In genomic region chr6:16982827-16983226, GRCh38 we compare ENCODE assay signal across 11 cellular contexts.
DNase-seq lines count a peak whose midpoint lies in the region; ATAC-seq, FAIRE-seq and TF ChIP-seq lines count a peak whose summit lies in the region.
"Had no signal": no experiment of that assay in that cellular context is flagged by ENCODE, and none has a peak within 500 bp of the region (broad histone marks: within the 10 kb centered on the region; RNA-seq: fewer than 3 reads in every experiment).

No MANE protein-coding gene starts in this region.

- no peak for FAIRE-seq in pancreas (lab: Jason Lieb, UNC)

- peak; percentile 62 for ATAC-seq in GM18858 (IDR thresholded peaks at IDR 0.05; ENCODE audit: unreplicated experiment)
- no peak for ATAC-seq in GM21390 (IDR thresholded peaks at IDR 0.05; ENCODE audit: unreplicated experiment)
- no peak for ATAC-seq in pancreas
- ATAC-seq: activated CD4-positive, CD25-positive, alpha-beta regulatory T cell treated with anti-CD3 and anti-CD28 coated beads, Interleukin-2, amount 50 U/mL, for 24 hours had no signal

- H3K4me1 ChIP-seq in pancreas = no peaks in the 10 kb centered on the region

- no peaks in the 10 kb centered on the region for H3K9me3 ChIP-seq in pancreas
- H3K9me3 ChIP-seq: sigmoid colon had no signal

- no peaks in the 10 kb centered on the region for H3K36me3 ChIP-seq in pancreas
- H3K36me3 ChIP-seq: sigmoid colon had no signal

- intact Hi-C loops in pancreas (cut with DNase I) = no loop called here

- peak; percentile 88 for DNase-seq in AG09319 (ENCODE audit: extremely low read depth, low read depth)
- DNase-seq in NCI-H446 (lab: John Stamatoyannopoulos, UW) = peak; percentile 56 to 92
- peak; percentile 72 for DNase-seq in fibroblast of the aortic adventitia (ENCODE audit: low read depth)
- no peak for DNase-seq in activated T-cell treated with anti-CD3 and anti-CD28 coated beads, Interleukin-2, amount 50 U/mL, for 48 hours
- DNase-seq in DMS153 (lab: John Stamatoyannopoulos, UW) = no peak
- no peak for DNase-seq in pancreas
- DNase-seq: NCI-H2171, sigmoid colon had no signal

- H3K27me3 ChIP-seq in pancreas = no peaks in the 10 kb centered on the region
- H3K27me3 ChIP-seq: sigmoid colon had no signal

- WGBS in pancreas, 2 donors = 69 to 80% methylated on average over 3 of the region's 3 CpGs

- no peak overlapping the region for H3K4me3 ChIP-seq in fibroblast of the aortic adventitia (ENCODE audit: low read depth, low read length)
- H3K4me3 ChIP-seq in pancreas = no peak overlapping the region
- H3K4me3 ChIP-seq: sigmoid colon had no signal

- H3K27ac ChIP-seq in pancreas = no peak overlapping the region
- H3K27ac ChIP-seq: sigmoid colon had no signal

- TF ChIP-seq CTCF in AG09319 (IDR thresholded peaks at IDR 0.05; ENCODE audit: low read depth, low read length) = no peak
- no peak for TF ChIP-seq CTCF in fibroblast of the aortic adventitia (IDR thresholded peaks at IDR 0.05; ENCODE audit: insufficient read depth, low read length)
- no peak for TF ChIP-seq CTCF in pancreas (IDR thresholded peaks at IDR 0.05)

Comparison
In these comparisons a context has a peak if more than half of its experiments do, and no peak if none do; other contexts are left out.
1. DNase-seq: peak in AG09319 (single experiment), NCI-H446 (2 of 2) and fibroblast of the aortic adventitia (single experiment); none in activated T-cell treated with anti-CD3 and anti-CD28 coated beads, Interleukin-2, amount 50 U/mL, for 48 hours (0 of 2), DMS153 (single experiment) and pancreas (0 of 6).